In genomic region chr17:57947369-57947768, GRCh38 we compare ENCODE assay signal across 8 cellular contexts. TPM values are rescaled to one million over a fixed set of nuclear protein-coding genes. Genes with fewer than 3 reads are reported as not detected.
DNase-seq lines count a peak whose midpoint lies in the region; ATAC-seq and TF ChIP-seq lines count a peak whose summit lies in the region.

No MANE protein-coding gene starts in this region.

- no peak overlapping the region for H3K27ac ChIP-seq in OCI-LY7 (ENCODE audit: low read depth, low read length, poor library complexity, severe bottlenecking)
- H3K27ac ChIP-seq in ectodermal cell (ENCODE audit: insufficient read depth, low read depth, low read length, poor library complexity, severe bottlenecking), result peak overlapping the region; percentile 13
- H3K27ac ChIP-seq in ovary, result peak overlapping the region in 1 of 2 donors; percentile 62

- TF ChIP-seq EP300 in ovary (IDR thresholded peaks at IDR 0.05), result no peak

- BruUV-seq in OCI-LY7 (replicated peaks; lab: Mats Ljungman, UMichigan), result no TSS peak

- intact Hi-C loops in OCI-LY7 (cut with micrococcal nuclease; ENCODE audit: unreplicated experiment), result no loop called here
- intact Hi-C loops in ovary (cut with DNase I), result no loop called here

- no peaks in the 10 kb centered on the region for H3K9me2 ChIP-seq in OCI-LY7 (ENCODE audit: insufficient read depth, low read length)

- CTCF ChIA-PET in BJ (lab: Yijun Ruan, JAX) (interaction anchor here (0.9 to 8.0 kb wide), 14 partner anchors 10 to 88 kb away, joined by 3 to 49 read pairs (median 4); partner anchors contain the start of gene VEZF1), OCI-LY7 (lab: Charles Lee; ENCODE audit: unreplicated experiment) (interaction anchor here (0.7 kb wide), 1 partner anchor 8 kb away, joined by 4 read pairs; no protein-coding TSS in a partner anchor)

- DNase-seq in BJ (ENCODE audit: low read depth), result no peak
- no peak for DNase-seq in OCI-LY7 (ENCODE audit: low spot score)
- no peak for DNase-seq in ovary
- no peak for DNase-seq in stimulated activated CD4-positive, alpha-beta T cell treated with anti-CD3 and anti-CD28 coated beads, Interleukin-12 subunit alpha, Interleukin-12 subunit beta, amount 100 ng/mL, for 4 hours
- DNase-seq in activated gamma-delta T cell treated with Interleukin-2 at 50 U/mL for 16 hours, result no peak

- H3K9me3 ChIP-seq in OCI-LY7 (ENCODE audit: low read length) (no peaks in the 10 kb centered on the region), ectodermal cell (ENCODE audit: control insufficient read depth, low read length) (no peaks in the 10 kb centered on the region), ovary (no peaks in the 10 kb centered on the region)

- H3K36me3 ChIP-seq in BJ (ENCODE audit: control insufficient read depth, insufficient read depth, low read length), result no peaks in the 10 kb centered on the region
- H3K36me3 ChIP-seq in OCI-LY7 (ENCODE audit: insufficient read depth, low read length), result no peaks in the 10 kb centered on the region
- no peaks in the 10 kb centered on the region for H3K36me3 ChIP-seq in ectodermal cell (ENCODE audit: control insufficient read depth, insufficient read depth, low read length)
- H3K36me3 ChIP-seq in ovary, result no peaks in the 10 kb centered on the region

- no peaks in the 10 kb centered on the region for H3K79me2 ChIP-seq in OCI-LY7 (ENCODE audit: insufficient read depth, low read depth, low read length)

- H4K20me1 ChIP-seq in OCI-LY7 (ENCODE audit: insufficient read depth, low read length), result no peaks in the 10 kb centered on the region

- H3K4me1 ChIP-seq in OCI-LY7 (ENCODE audit: insufficient read depth, low read length, poor library complexity, severe bottlenecking), result peaks cover 41% of the 10 kb centered on the region
- peaks cover 32% of the 10 kb centered on the region for H3K4me1 ChIP-seq in ectodermal cell (ENCODE audit: control insufficient read depth, insufficient read depth, low read length)
- H3K4me1 ChIP-seq in ovary (ENCODE audit: insufficient read depth), result peaks cover 7% of the 10 kb centered on the region

- POLR2A ChIA-PET in BJ (lab: Charles Lee) (interaction anchor here (0.5 to 1.9 kb wide), 3 partner anchors 38 to 52 kb away, joined by 3 to 4 read pairs (median 3); no protein-coding TSS in a partner anchor), OCI-LY7 (lab: Charles Lee) (interaction anchor here (0.6 to 1.7 kb wide), 9 partner anchors 8 to 334 kb away, joined by 3 to 8 read pairs (median 4); no protein-coding TSS in a partner anchor)

- peak overlapping the region; percentile 73 for H3K4me2 ChIP-seq in OCI-LY7 (ENCODE audit: low read length)

- 94 to 98% methylated on average over 9 of the region's 9 CpGs for WGBS in ectodermal cell, 2 experiments
- 64 to 77% (median 72%) methylated on average over 9 of the region's 9 CpGs for WGBS in ovary, 3 donors

- no peak for TF ChIP-seq POLR2A in ovary (IDR thresholded peaks at IDR 0.05)

- TF ChIP-seq CTCF in BJ (IDR thresholded peaks at IDR 0.05; ENCODE audit: insufficient read depth, low read depth, low read length), result no peak
- TF ChIP-seq CTCF in OCI-LY7 (conservative IDR thresholded peaks at IDR 0.05; ENCODE audit: low read length), result no peak
- no peak for TF ChIP-seq CTCF in ovary (IDR thresholded peaks at IDR 0.05)

- no peak for ATAC-seq in GM21723 (IDR thresholded peaks at IDR 0.05; ENCODE audit: unreplicated experiment)
- no peak for ATAC-seq in HG02798 (IDR thresholded peaks at IDR 0.05; ENCODE audit: poor library complexity, unreplicated experiment)

- H3K27me3 ChIP-seq in BJ (ENCODE audit: control insufficient read depth, insufficient read depth, low read length), result no peaks in the 10 kb centered on the region
- H3K27me3 ChIP-seq in ectodermal cell (ENCODE audit: control insufficient read depth, insufficient read depth, low read length, poor library complexity, severe bottlenecking), result no peaks in the 10 kb centered on the region
- no peaks in the 10 kb centered on the region for H3K27me3 ChIP-seq in ovary

- H2AFZ ChIP-seq in OCI-LY7 (ENCODE audit: low read length), result peak overlapping the region; percentile 3; the same call in 1 of the 2 replicates

- H3K4me3 ChIP-seq in BJ (ENCODE audit: low read depth, low read length) (peak overlapping the region; percentile 37), OCI-LY7 (ENCODE audit: low read depth, low read length, poor library complexity, severe bottlenecking) (peak overlapping the region; percentile 55), ectodermal cell (ENCODE audit: insufficient read depth, low read depth, low read length) (no peak overlapping the region), ovary (peak overlapping the region; percentile 42)

RNA-seq across cellular contexts. Expression of gene CUEDC1, which starts 7.8 kb away (rescaled TPM):
- polyA plus RNA-seq in BJ (2011; rRNA removed) (27.3 and 48.5 TPM in 2 replicates), ovary (10 to 100 TPM; 14.2 to 18.6 TPM)
- 16.1 and 22.1 TPM in 2 replicates for polyA minus RNA-seq in BJ (2011; rRNA and poly(A)+ RNA removed)
- not detected in 2 replicates for total RNA-seq in OCI-LY7 (2014; rRNA removed; shearing (Covaris generic))
- total RNA-seq in OCI-LY7 (2022) (0.13 and 0.74 TPM in 2 replicates), ovary (10 to 100 TPM in 6 of 7 donors, 1 to 10 TPM in 1; 6.7 to 30.2 (median 22.9) TPM)
- 32.6 TPM for polyA plus RNA-seq in ectodermal cell (2013, experiment 1 of 4)
- polyA plus RNA-seq in ectodermal cell (2013, experiment 2 of 4), result 26.0 TPM
- polyA plus RNA-seq in ectodermal cell (2013, experiment 3 of 4), result 19.9 TPM
- 21.5 TPM for polyA plus RNA-seq in ectodermal cell (2013, experiment 4 of 4)

RNA-seq across cellular contexts. Expression of gene VEZF1, which starts 40.7 kb away (rescaled TPM):
- polyA plus RNA-seq in BJ (2011; rRNA removed), result 27.3 and 30.2 TPM in 2 replicates
- polyA minus RNA-seq in BJ (2011; rRNA and poly(A)+ RNA removed), result 38.2 and 44.3 TPM in 2 replicates
- total RNA-seq in OCI-LY7 (2014; rRNA removed; shearing (Covaris generic)), result 19.0 and 22.6 TPM in 2 replicates
- total RNA-seq in OCI-LY7 (2022), result 35.4 and 36.4 TPM in 2 replicates
- polyA plus RNA-seq in ectodermal cell (2013, experiment 1 of 4), result 87.5 TPM
- polyA plus RNA-seq in ectodermal cell (2013, experiment 2 of 4), result 94.7 TPM
- 92.3 TPM for polyA plus RNA-seq in ectodermal cell (2013, experiment 3 of 4)
- 95.9 TPM for polyA plus RNA-seq in ectodermal cell (2013, experiment 4 of 4)
- total RNA-seq in ovary, result 10 to 100 TPM; 58.6 to 83.5 (median 72.4) TPM
- 10 to 100 TPM; 31.6 to 70.2 TPM for polyA plus RNA-seq in ovary

RNA-seq across cellular contexts. Expression of gene SRSF1, which starts 59.7 kb away (rescaled TPM):
- polyA plus RNA-seq in BJ (2011; rRNA removed) (222 and 236 TPM in 2 replicates), ovary (100 to 1,000 TPM in 1 of 2 donors, 10 to 100 TPM in 1; 77.8 to 157 TPM)
- 167 and 214 TPM in 2 replicates for polyA minus RNA-seq in BJ (2011; rRNA and poly(A)+ RNA removed)
- total RNA-seq in OCI-LY7 (2014; rRNA removed; shearing (Covaris generic)), result 582 and 677 TPM in 2 replicates
- total RNA-seq in OCI-LY7 (2022) (515 and 531 TPM in 2 replicates), ovary (100 to 1,000 TPM in 6 of 7 donors, 10 to 100 TPM in 1; 89.8 to 184 (median 159) TPM)
- polyA plus RNA-seq in ectodermal cell (2013, experiment 1 of 4), result 445 TPM
- polyA plus RNA-seq in ectodermal cell (2013, experiment 2 of 4), result 423 TPM
- 235 TPM for polyA plus RNA-seq in ectodermal cell (2013, experiment 3 of 4)
- 254 TPM for polyA plus RNA-seq in ectodermal cell (2013, experiment 4 of 4)

Comparison
In these comparisons a context has a peak if more than half of its experiments do, and no peak if none do; other contexts are left out.
1. RNA of gene CUEDC1, which starts 7.8 kb away (total RNA-seq): 6.7 to 30.2 TPM in ovary; 0.13 to 0.74 TPM in OCI-LY7; every median in the first group is over 4 times any median in the second.